ENCODE assay signal across 8 cellular contexts in the genomic region with DNA sequence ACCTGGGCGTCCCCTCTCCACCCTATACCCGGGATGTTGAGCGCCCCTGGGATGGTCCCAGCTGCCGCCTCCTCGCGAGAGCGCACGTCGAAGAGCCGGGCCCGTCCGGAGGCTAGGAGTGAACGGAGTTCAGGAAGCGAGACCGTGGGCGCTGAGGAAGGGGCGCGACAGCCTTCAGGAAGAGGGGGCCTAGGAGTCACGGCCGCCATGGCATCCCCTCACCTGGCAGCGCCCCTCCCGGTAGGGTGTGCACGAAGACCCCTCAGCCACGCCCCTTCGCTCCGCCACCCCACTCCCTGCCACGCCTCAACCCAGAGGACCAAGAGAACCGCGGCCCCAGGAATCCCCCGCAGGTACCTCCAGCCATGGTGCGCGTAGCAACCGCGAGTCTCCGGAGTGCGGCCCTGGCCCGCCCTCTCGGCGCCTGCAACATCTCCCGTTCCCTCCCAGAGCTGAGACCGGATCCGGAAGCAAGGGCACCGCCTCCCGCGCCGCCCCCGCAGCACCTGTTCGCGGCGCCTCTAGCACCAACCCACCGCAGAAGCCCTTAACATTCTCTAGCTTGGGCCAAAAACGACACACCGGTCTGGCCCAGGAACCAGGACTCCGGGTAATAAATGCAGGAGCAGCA.
A peak's percentile ranks its signal among the peaks of the same experiment; 100 is the strongest.
DNase-seq lines count a peak whose midpoint lies in the region; ATAC-seq lines count a peak whose summit lies in the region.

TSS of gene TSTD1 (minus strand) at position 442 of the 631 bp plus-strand sequence. CDS start at position 367, 75 bp downstream.

- H3K4me1 Mint-ChIP-seq in T-helper 1 cell treated with Interleukin-12 subunit alpha and Interleukin-12 subunit beta and Interleukin-4 antibody, amounts not matched to agents 30 μg/mL and 1 μg/mL, for 36 hours (ENCODE audit: low read depth) = peaks cover 21% of the 10 kb centered on the region

- peak within 1 kb of the TSS; percentile 87 for H3K27ac Mint-ChIP-seq in T-helper 1 cell treated with Interleukin-12 subunit alpha and Interleukin-12 subunit beta and Interleukin-4 antibody, amounts not matched to agents 30 μg/mL and 1 μg/mL, for 36 hours

- DNase-seq in DMS 273 (lab: John Stamatoyannopoulos, UW; ENCODE audit: unreplicated experiment) = peak; percentile 93
- peak in 38 of 58 donors; percentile 6 to 67 (median 33) for DNase-seq in anterior cingulate cortex (lab: John Stamatoyannopoulos, UW)
- peak; percentile 22 for DNase-seq in inferior parietal cortex (ENCODE audit: extremely low spot score)
- DNase-seq in stimulated activated CD4-positive, alpha-beta T cell treated with anti-CD3 and anti-CD28 coated beads, Interleukin-12 subunit alpha, Interleukin-12 subunit beta, amount 100 ng/mL, for 4 hours = peak; percentile 80
- no peak for DNase-seq in HAP-1 (ENCODE audit: low spot score in 2 of 2)

- H3K9me3 ChIP-seq in KOPT-K1 (ENCODE audit: insufficient read depth, low read length, poor library complexity, severe bottlenecking) = no peaks in the 10 kb centered on the region
- H3K9me3 ChIP-seq in HAP-1 = no peaks in the 10 kb centered on the region

- peaks cover 10% of the 10 kb centered on the region for H3K4me1 ChIP-seq in HAP-1

- peak within 1 kb of the TSS; percentile 87 for H3K4me3 Mint-ChIP-seq in T-helper 1 cell treated with Interleukin-12 subunit alpha and Interleukin-12 subunit beta and Interleukin-4 antibody, amounts not matched to agents 30 μg/mL and 1 μg/mL, for 36 hours

- H3K27me3 ChIP-seq in HAP-1 (ENCODE audit: low read depth) = no peaks in the 10 kb centered on the region

- ATAC-seq in GM21423 (IDR thresholded peaks at IDR 0.05; ENCODE audit: unreplicated experiment) = peak; percentile 88

- in situ Hi-C loops in HAP-1 (cut with MboI; ENCODE audit: low sequenced_read_pairs) = no loop called here

- H3K36me3 Mint-ChIP-seq in T-helper 1 cell treated with Interleukin-12 subunit alpha and Interleukin-12 subunit beta and Interleukin-4 antibody, amounts not matched to agents 30 μg/mL and 1 μg/mL, for 36 hours (ENCODE audit: low read depth) = peaks cover 28% of the 10 kb centered on the region

- peaks cover 50% of the 10 kb centered on the region for H3K36me3 ChIP-seq in KOPT-K1 (ENCODE audit: insufficient read depth, low read length)
- peaks cover 38% of the 10 kb centered on the region for H3K36me3 ChIP-seq in HAP-1 (replicated peaks)

- no peaks in the 10 kb centered on the region for H3K9me3 Mint-ChIP-seq in T-helper 1 cell treated with Interleukin-12 subunit alpha and Interleukin-12 subunit beta and Interleukin-4 antibody, amounts not matched to agents 30 μg/mL and 1 μg/mL, for 36 hours

- peak within 1 kb of the TSS; percentile 69 for H3K27ac ChIP-seq in KOPT-K1 (ENCODE audit: low read depth, low read length, poor library complexity, severe bottlenecking)

- H3K27me3 Mint-ChIP-seq in T-helper 1 cell treated with Interleukin-12 subunit alpha and Interleukin-12 subunit beta and Interleukin-4 antibody, amounts not matched to agents 30 μg/mL and 1 μg/mL, for 36 hours (ENCODE audit: low read depth) = no peaks in the 10 kb centered on the region

- no peak within 1 kb of the TSS for H3K4me3 ChIP-seq in HAP-1

Comparison
In these comparisons a context has a peak if more than half of its experiments do, and no peak if none do; other contexts are left out.
1. DNase-seq: peak in DMS 273 (single experiment), anterior cingulate cortex (38 of 58), inferior parietal cortex (single experiment) and stimulated activated CD4-positive, alpha-beta T cell treated with anti-CD3 and anti-CD28 coated beads, Interleukin-12 subunit alpha, Interleukin-12 subunit beta, amount 100 ng/mL, for 4 hours (single experiment); none in HAP-1 (0 of 2).